Comparison of ENCODE assay signal across 14 cellular contexts in genomic region chr10:123857616-123858015, GRCh38. TPM values are rescaled to one million over a fixed set of nuclear protein-coding genes. Genes with fewer than 3 reads are reported as not detected.
"Had no signal": no experiment of that assay in that cellular context is flagged by ENCODE, and none has a peak within 500 bp of the region (broad histone marks: within the 10 kb centered on the region; RNA-seq: fewer than 3 reads in every experiment).

No MANE protein-coding gene starts in this region.

- H3K27ac Mint-ChIP-seq: activated B cell treated with CpG ODN at 0.5 μM for 24 hours; activated CD4-positive, alpha-beta T cell treated with anti-CD3 and anti-CD28 coated beads, Interleukin-2, amount 10 ng/mL, durations not matched to agents 24 days and 14 days; activated naive CD4-positive, alpha-beta T cell treated with anti-CD3 and anti-CD28 coated beads, Interleukin-2, amount 10 ng/mL, durations not matched to agents 7 days and 5 days; activated T-helper 1 cell treated with anti-CD3 and anti-CD28 coated beads, Interleukin-12 subunit alpha, Interleukin-12 subunit beta, Interleukin-2, Interleukin-4 antibody, amounts not matched to agents 30 ng/mL and 10 ng/mL and 1 ng/mL, durations not matched to agents 14 hours and 24 hours and 36 hours; natural killer cell treated with Interleukin-12 subunit alpha and Interleukin-12 subunit beta and Interleukin-15 and Interleukin-18, amount 100 ng/mL, for 72 hours; stimulated activated naive CD8-positive, alpha-beta T cell treated with anti-CD3 and anti-CD28 coated beads, Interleukin-15, amount 100 ng/mL, for 72 hours had no signal

- H3K27ac ChIP-seq: body of pancreas, thyroid gland had no signal

- H3K4me1 ChIP-seq: body of pancreas, thyroid gland had no signal

- H3K4me3 ChIP-seq: body of pancreas, mucosa of descending colon, thyroid gland had no signal

- ATAC-seq: body of pancreas; left lobe of liver; natural killer cell treated with Interleukin-12 subunit alpha and Interleukin-12 subunit beta and Interleukin-15 and Interleukin-18, amount 100 ng/mL, for 72 hours; stimulated activated naive CD8-positive, alpha-beta T cell treated with anti-CD3 and anti-CD28 coated beads, Interleukin-15, amount 100 ng/mL, for 72 hours had no signal

- H3K36me3 ChIP-seq: thyroid gland had no signal

- H3K36me3 Mint-ChIP-seq: activated naive CD4-positive, alpha-beta T cell treated with anti-CD3 and anti-CD28 coated beads, Interleukin-2, amount 10 ng/mL, durations not matched to agents 7 days and 5 days; natural killer cell treated with Interleukin-12 subunit alpha and Interleukin-12 subunit beta and Interleukin-15 and Interleukin-18, amount 100 ng/mL, for 72 hours had no signal

- H3K4me1 Mint-ChIP-seq: activated B cell treated with CpG ODN at 0.5 μM for 24 hours; activated CD4-positive, alpha-beta T cell treated with anti-CD3 and anti-CD28 coated beads, Interleukin-2, amount 10 ng/mL, durations not matched to agents 24 days and 14 days; activated naive CD4-positive, alpha-beta T cell treated with anti-CD3 and anti-CD28 coated beads, Interleukin-2, amount 10 ng/mL, durations not matched to agents 7 days and 5 days; central memory CD8-positive, alpha-beta T cell; stimulated activated naive CD8-positive, alpha-beta T cell treated with anti-CD3 and anti-CD28 coated beads, Interleukin-15, amount 100 ng/mL, for 72 hours had no signal

- H3K27me3 ChIP-seq: body of pancreas, thyroid gland had no signal

- H3K4me3 Mint-ChIP-seq: activated B cell treated with CpG ODN at 0.5 μM for 24 hours; activated CD4-positive, alpha-beta T cell treated with anti-CD3 and anti-CD28 coated beads, Interleukin-2, amount 10 ng/mL, durations not matched to agents 24 days and 14 days; activated naive CD4-positive, alpha-beta T cell treated with anti-CD3 and anti-CD28 coated beads, Interleukin-2, amount 10 ng/mL, durations not matched to agents 7 days and 5 days; activated T-helper 1 cell treated with anti-CD3 and anti-CD28 coated beads, Interleukin-12 subunit alpha, Interleukin-12 subunit beta, Interleukin-2, Interleukin-4 antibody, amounts not matched to agents 30 ng/mL and 10 ng/mL and 1 ng/mL, durations not matched to agents 14 hours and 24 hours and 36 hours; central memory CD8-positive, alpha-beta T cell; natural killer cell treated with Interleukin-12 subunit alpha and Interleukin-12 subunit beta and Interleukin-15 and Interleukin-18, amount 100 ng/mL, for 72 hours; stimulated activated naive CD8-positive, alpha-beta T cell treated with anti-CD3 and anti-CD28 coated beads, Interleukin-15, amount 100 ng/mL, for 72 hours had no signal

- H3K27me3 Mint-ChIP-seq: activated CD4-positive, alpha-beta T cell treated with anti-CD3 and anti-CD28 coated beads, Interleukin-2, amount 10 ng/mL, durations not matched to agents 24 days and 14 days; activated naive CD4-positive, alpha-beta T cell treated with anti-CD3 and anti-CD28 coated beads, Interleukin-2, amount 10 ng/mL, durations not matched to agents 7 days and 5 days had no signal

- H3K9me3 ChIP-seq: body of pancreas, mucosa of descending colon, thyroid gland had no signal

- H3K9me3 Mint-ChIP-seq: activated B cell treated with CpG ODN at 0.5 μM for 24 hours; activated CD4-positive, alpha-beta T cell treated with anti-CD3 and anti-CD28 coated beads, Interleukin-2, amount 10 ng/mL, durations not matched to agents 24 days and 14 days; activated naive CD4-positive, alpha-beta T cell treated with anti-CD3 and anti-CD28 coated beads, Interleukin-2, amount 10 ng/mL, durations not matched to agents 7 days and 5 days; activated T-helper 1 cell treated with anti-CD3 and anti-CD28 coated beads, Interleukin-12 subunit alpha, Interleukin-12 subunit beta, Interleukin-2, Interleukin-4 antibody, amounts not matched to agents 30 ng/mL and 10 ng/mL and 1 ng/mL, durations not matched to agents 14 hours and 24 hours and 36 hours; central memory CD8-positive, alpha-beta T cell; natural killer cell treated with Interleukin-12 subunit alpha and Interleukin-12 subunit beta and Interleukin-15 and Interleukin-18, amount 100 ng/mL, for 72 hours; stimulated activated naive CD8-positive, alpha-beta T cell treated with anti-CD3 and anti-CD28 coated beads, Interleukin-15, amount 100 ng/mL, for 72 hours had no signal

- DNase-seq: activated B cell treated with CpG ODN at 0.5 μM for 24 hours; activated CD4-positive, alpha-beta T cell treated with anti-CD3 and anti-CD28 coated beads, Interleukin-2, amount 10 ng/mL, durations not matched to agents 24 days and 14 days; activated naive CD4-positive, alpha-beta T cell treated with anti-CD3 and anti-CD28 coated beads, Interleukin-2, amount 10 ng/mL, durations not matched to agents 7 days and 5 days; body of pancreas; head of caudate nucleus; mucosa of descending colon; stimulated activated CD4-positive, alpha-beta T cell treated with anti-CD3 and anti-CD28 coated beads, Interleukin-4, amount 100 ng/mL, for 4 hours; stimulated activated naive CD8-positive, alpha-beta T cell treated with anti-CD3 and anti-CD28 coated beads, Interleukin-15, amount 100 ng/mL, for 72 hours; T-helper 2 cell had no signal

RNA-seq across cellular contexts. Expression of gene CPXM2, which starts 34.0 kb away (rescaled TPM):
- total RNA-seq: activated B cell treated with CpG ODN at 0.5 μM for 24 hours; activated CD4-positive, alpha-beta T cell treated with anti-CD3 and anti-CD28 coated beads, Interleukin-2, amount 10 ng/mL, durations not matched to agents 24 days and 14 days; activated T-helper 1 cell treated with anti-CD3 and anti-CD28 coated beads, Interleukin-12 subunit alpha, Interleukin-12 subunit beta, Interleukin-2, Interleukin-4 antibody, amounts not matched to agents 30 ng/mL and 10 ng/mL and 1 ng/mL, durations not matched to agents 14 hours and 24 hours and 36 hours; natural killer cell treated with Interleukin-12 subunit alpha and Interleukin-12 subunit beta and Interleukin-15 and Interleukin-18, amount 100 ng/mL, for 72 hours had no signal
